Comparison of ENCODE assay signal across 14 cellular contexts in the genomic region with DNA sequence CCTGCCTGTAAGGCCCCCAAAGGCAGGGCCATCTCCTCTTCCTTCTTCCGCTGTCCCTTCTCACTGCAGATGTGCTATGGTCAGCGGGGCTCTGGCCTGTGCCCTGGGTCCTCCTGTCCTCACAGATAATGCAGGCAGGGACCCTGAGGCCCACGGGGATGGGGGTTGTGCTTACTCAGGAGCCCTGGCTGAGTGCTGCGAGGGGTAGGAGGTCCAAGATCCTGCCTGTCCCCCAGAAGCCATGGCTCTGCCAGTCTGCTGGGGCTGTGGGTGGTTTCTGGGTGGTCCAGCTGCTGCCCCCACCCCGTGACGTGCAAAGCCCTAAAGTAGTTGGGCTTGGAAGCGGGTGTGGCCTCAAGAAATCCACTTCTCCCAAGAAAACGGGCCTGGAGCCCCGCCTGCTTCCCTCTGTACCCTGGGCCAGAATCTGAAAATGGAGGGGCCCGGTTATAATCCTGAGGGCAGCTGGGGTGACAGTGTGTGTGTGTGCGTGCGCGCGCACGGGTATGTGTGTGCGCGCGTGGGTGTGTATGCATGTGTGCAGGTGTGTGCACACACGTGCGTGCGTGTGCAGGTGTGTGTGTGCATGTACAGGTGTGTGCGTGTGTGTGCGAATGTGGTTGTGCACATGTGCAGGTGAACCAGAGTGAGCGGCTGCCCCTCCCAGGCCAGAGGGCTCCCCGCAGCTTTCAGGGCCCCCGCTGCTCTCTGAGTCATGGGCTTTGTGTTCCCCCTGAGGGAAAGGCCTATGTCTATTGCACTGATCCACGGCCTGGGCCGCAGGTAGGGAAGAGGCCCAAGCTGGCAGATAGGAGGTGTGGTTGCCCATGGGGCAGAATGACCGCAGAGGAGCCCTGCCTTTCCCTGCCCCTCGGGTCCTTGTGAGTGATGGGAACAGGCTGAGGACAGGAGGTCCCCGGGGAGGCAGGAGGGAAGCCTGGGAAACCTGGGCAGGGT. TPM values are rescaled to one million over a fixed set of nuclear protein-coding genes. Genes with fewer than 3 reads are reported as not detected.
"Had no signal": no experiment of that assay in that cellular context is flagged by ENCODE, and none has a peak within 500 bp of the region (broad histone marks: within the 10 kb centered on the region; RNA-seq: fewer than 3 reads in every experiment).

No MANE protein-coding gene starts in this region.

- ATAC-seq: activated CD4-positive, alpha-beta T cell treated with anti-CD3 and anti-CD28 coated beads for 36 hours; effector memory CD8-positive, alpha-beta T cell; foreskin keratinocyte; stimulated activated naive B cell treated with anti-CD40 and anti-IgM and Interleukin-4, amounts not matched to agents 10 μg/mL and 1 μg/mL and 100 μg/mL, for 72 hours had no signal

- DNase-seq: activated CD4-positive, alpha-beta memory T cell treated with anti-CD3 and anti-CD28 coated beads, Interleukin-2, amount 10 ng/mL, durations not matched to agents 7 days and 5 days; activated CD4-positive, alpha-beta T cell treated with anti-CD3 and anti-CD28 coated beads for 36 hours; activated T-cell treated with anti-CD3 and anti-CD28 coated beads, Interleukin-2, amount 50 U/mL, for 24 hours; adrenal gland; cerebellar nuclear complex; effector memory CD8-positive, alpha-beta T cell; foreskin keratinocyte; lower lobe of right lung; stimulated activated CD4-positive, alpha-beta T cell treated with anti-CD3 and anti-CD28 coated beads, Interleukin-2, amount 100 ng/mL, for 48 hours; stimulated activated naive B cell treated with anti-CD40 and anti-IgM and Interleukin-4, amounts not matched to agents 10 μg/mL and 1 μg/mL and 100 μg/mL, for 72 hours; substantia nigra had no signal

- H3K9me3 ChIP-seq: adrenal gland, lower lobe of right lung, tibial nerve had no signal

- H3K4me1 ChIP-seq: adrenal gland, foreskin keratinocyte had no signal

- H3K4me3 ChIP-seq: adrenal gland, lower lobe of right lung, tibial nerve had no signal

- H3K27ac ChIP-seq: foreskin keratinocyte had no signal

- H3K36me3 ChIP-seq: adrenal gland, lower lobe of right lung, tibial nerve had no signal

- H3K27me3 ChIP-seq: adrenal gland, foreskin keratinocyte, tibial nerve had no signal

RNA-seq across cellular contexts. Expression of gene SPNS2, which starts 13.8 kb away (rescaled TPM):
- total RNA-seq: osteocyte had no signal

RNA-seq across cellular contexts. Expression of gene GGT6, which starts 47.9 kb away (rescaled TPM):
- total RNA-seq: activated CD4-positive, alpha-beta memory T cell treated with anti-CD3 and anti-CD28 coated beads, Interleukin-2, amount 10 ng/mL, durations not matched to agents 7 days and 5 days; activated CD4-positive, alpha-beta T cell treated with anti-CD3 and anti-CD28 coated beads for 36 hours; osteocyte; tibial nerve had no signal
- polyA plus RNA-seq: neural cell had no signal
